Comparison of ENCODE assay signal across 9 cellular contexts in the genomic region with DNA sequence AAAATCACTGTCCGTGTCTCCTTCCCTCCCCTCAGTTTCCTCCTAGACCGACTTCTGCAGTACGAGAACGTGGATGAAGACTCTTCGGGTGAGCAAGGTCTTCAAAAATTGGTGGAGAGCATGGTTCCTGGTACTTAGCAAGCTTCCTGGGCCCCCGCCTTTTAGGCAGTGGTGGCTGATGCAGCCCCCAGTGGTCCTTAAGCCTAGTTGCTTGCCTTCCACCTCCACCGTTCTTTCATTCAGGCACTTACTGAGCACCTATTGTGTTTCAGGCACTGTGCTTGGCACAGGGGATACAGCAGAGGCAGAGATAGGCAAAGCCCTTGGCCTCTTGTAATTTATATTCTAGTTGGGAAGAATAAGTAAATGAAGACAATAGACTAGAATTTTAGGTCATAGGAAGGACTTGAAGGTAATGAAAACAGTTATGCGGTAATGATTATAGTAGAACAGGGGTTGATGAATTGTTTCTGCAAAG. TPM values are rescaled to one million over a fixed set of nuclear protein-coding genes. Genes with fewer than 3 reads are reported as not detected.
DNase-seq lines count a peak whose midpoint lies in the region; ATAC-seq and TF ChIP-seq lines count a peak whose summit lies in the region.
"Had no signal": no experiment of that assay in that cellular context is flagged by ENCODE, and none has a peak within 500 bp of the region (broad histone marks: within the 10 kb centered on the region; RNA-seq: fewer than 3 reads in every experiment).

No MANE protein-coding gene starts in this region.

- peak overlapping the region; percentile 88 for H3K4me2 ChIP-seq in skeletal muscle satellite cell (ENCODE audit: low read length)

- no peaks in the 10 kb centered on the region for H3K27me3 ChIP-seq in H7 (ENCODE audit: control insufficient read depth, insufficient read depth, low read length)
- no peaks in the 10 kb centered on the region for H3K27me3 ChIP-seq in foreskin keratinocyte
- H3K27me3 ChIP-seq in skeletal muscle satellite cell (ENCODE audit: control insufficient read depth, insufficient read depth, low read length): no peaks in the 10 kb centered on the region

- H3K4me1 ChIP-seq in foreskin keratinocyte (peaks cover 7% of the 10 kb centered on the region), skeletal muscle satellite cell (ENCODE audit: control insufficient read depth, insufficient read depth, low read length) (peaks cover 20% of the 10 kb centered on the region)

- H3K4me3 ChIP-seq in H7 (ENCODE audit: insufficient read depth, low read depth, low read length) (peak overlapping the region; percentile 81), skeletal muscle satellite cell (ENCODE audit: low read length) (peak overlapping the region; percentile 78)

- no peaks in the 10 kb centered on the region for H3K9me3 ChIP-seq in skeletal muscle satellite cell (replicated peaks; ENCODE audit: low read length)

- ATAC-seq in SK-N-SH treated with all-trans-retinoic acid at 6 μM for 48 hours (peak; percentile 7), foreskin keratinocyte (no peak)
- no peak for ATAC-seq in activated CD4-positive, CD25-positive, alpha-beta regulatory T cell treated with anti-CD3 and anti-CD28 coated beads, Interleukin-2, amount 50 U/mL, for 24 hours

- peak overlapping the region; percentile 84 for H3K9ac ChIP-seq in skeletal muscle satellite cell (ENCODE audit: low read depth, low read length)

- TF ChIP-seq CTCF in foreskin keratinocyte (conservative IDR thresholded peaks at IDR 0.05): no peak

- H3K36me3 ChIP-seq in H7 (replicated peaks; ENCODE audit: control insufficient read depth, insufficient read depth, low read length): peaks cover 3% of the 10 kb centered on the region
- peaks cover 37% of the 10 kb centered on the region for H3K36me3 ChIP-seq in skeletal muscle satellite cell (ENCODE audit: insufficient read depth, low read length)

- H3K27ac ChIP-seq in foreskin keratinocyte: peak overlapping the region; percentile 87

- DNase-seq in H7: no peak
- no peak for DNase-seq in foreskin keratinocyte
- no peak for DNase-seq in NCI-H510A (lab: John Stamatoyannopoulos, UW)
- no peak for DNase-seq in superior temporal gyrus (ENCODE audit: extremely low spot score)
- DNase-seq in NCI-H345 (lab: John Stamatoyannopoulos, UW): no peak

TF ChIP-seq in SK-N-SH treated with all-trans-retinoic acid at 6 μM for 48 hours, 23 proteins besides CTCF, POLR2A, EP300 and RAD21:
- TF ChIP-seq ZFP30 (CRISPR knock-in tag; IDR thresholded peaks at IDR 0.05): no peak
- TF ChIP-seq, protein P1, sequence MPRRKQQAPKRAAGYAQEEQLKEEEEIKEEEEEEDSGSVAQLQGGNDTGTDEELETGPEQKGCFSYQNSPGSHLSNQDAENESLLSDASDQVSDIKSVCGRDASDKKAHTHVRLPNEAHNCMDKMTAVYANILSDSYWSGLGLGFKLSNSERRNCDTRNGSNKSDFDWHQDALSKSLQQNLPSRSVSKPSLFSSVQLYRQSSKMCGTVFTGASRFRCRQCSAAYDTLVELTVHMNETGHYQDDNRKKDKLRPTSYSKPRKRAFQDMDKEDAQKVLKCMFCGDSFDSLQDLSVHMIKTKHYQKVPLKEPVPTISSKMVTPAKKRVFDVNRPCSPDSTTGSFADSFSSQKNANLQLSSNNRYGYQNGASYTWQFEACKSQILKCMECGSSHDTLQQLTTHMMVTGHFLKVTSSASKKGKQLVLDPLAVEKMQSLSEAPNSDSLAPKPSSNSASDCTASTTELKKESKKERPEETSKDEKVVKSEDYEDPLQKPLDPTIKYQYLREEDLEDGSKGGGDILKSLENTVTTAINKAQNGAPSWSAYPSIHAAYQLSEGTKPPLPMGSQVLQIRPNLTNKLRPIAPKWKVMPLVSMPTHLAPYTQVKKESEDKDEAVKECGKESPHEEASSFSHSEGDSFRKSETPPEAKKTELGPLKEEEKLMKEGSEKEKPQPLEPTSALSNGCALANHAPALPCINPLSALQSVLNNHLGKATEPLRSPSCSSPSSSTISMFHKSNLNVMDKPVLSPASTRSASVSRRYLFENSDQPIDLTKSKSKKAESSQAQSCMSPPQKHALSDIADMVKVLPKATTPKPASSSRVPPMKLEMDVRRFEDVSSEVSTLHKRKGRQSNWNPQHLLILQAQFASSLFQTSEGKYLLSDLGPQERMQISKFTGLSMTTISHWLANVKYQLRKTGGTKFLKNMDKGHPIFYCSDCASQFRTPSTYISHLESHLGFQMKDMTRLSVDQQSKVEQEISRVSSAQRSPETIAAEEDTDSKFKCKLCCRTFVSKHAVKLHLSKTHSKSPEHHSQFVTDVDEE (CRISPR knock-in tag; IDR thresholded peaks at IDR 0.05): no peak
- no peak for TF ChIP-seq ZFP3 (CRISPR knock-in tag; IDR thresholded peaks at IDR 0.05)
- no peak for TF ChIP-seq PPARA (CRISPR knock-in tag; IDR thresholded peaks at IDR 0.05; ENCODE audit: borderline replicate concordance)
- TF ChIP-seq TOX (CRISPR knock-in tag; IDR thresholded peaks at IDR 0.05; ENCODE audit: borderline replicate concordance): no peak
- no peak for TF ChIP-seq SNAI2 (CRISPR knock-in tag; IDR thresholded peaks at IDR 0.05)
- no peak for TF ChIP-seq ARNTL (CRISPR knock-in tag; IDR thresholded peaks at IDR 0.05; ENCODE audit: borderline replicate concordance, low read depth)
- TF ChIP-seq GLIS3 (CRISPR knock-in tag; IDR thresholded peaks at IDR 0.05): no peak
- no peak for TF ChIP-seq ZC3H10 (CRISPR knock-in tag; IDR thresholded peaks at IDR 0.05)
- TF ChIP-seq ZNF565 (CRISPR knock-in tag; conservative IDR thresholded peaks at IDR 0.05; ENCODE audit: low read depth): no peak
- TF ChIP-seq ESRRG (CRISPR knock-in tag; IDR thresholded peaks at IDR 0.05): no peak
- no peak for TF ChIP-seq RARB (CRISPR knock-in tag; IDR thresholded peaks at IDR 0.05)
- TF ChIP-seq TCF4 (CRISPR knock-in tag; IDR thresholded peaks at IDR 0.05; ENCODE audit: borderline replicate concordance): no peak
- no peak for TF ChIP-seq ZNF70 (CRISPR knock-in tag; IDR thresholded peaks at IDR 0.05)

RNA-seq across cellular contexts. Expression of a gene that starts 0.8 kb away (rescaled TPM):
- 58.7 and 91.9 TPM in 2 replicates for total RNA-seq in H7 (2014; rRNA removed; shearing (Covaris generic))
- total RNA-seq in foreskin keratinocyte: 71.4 and 72.3 TPM in 2 replicates
- polyA plus RNA-seq in foreskin keratinocyte: 88.2 and 90.5 TPM in 2 replicates
- 30.8 and 35.5 TPM in 2 replicates for total RNA-seq in skeletal muscle satellite cell (2012; rRNA removed)

RNA-seq across cellular contexts. Expression of a gene that starts 1.4 kb away (rescaled TPM):
- 19.0 and 20.5 TPM in 2 replicates for total RNA-seq in H7 (2014; rRNA removed; shearing (Covaris generic))
- total RNA-seq in foreskin keratinocyte: 11.9 and 13.3 TPM in 2 replicates
- 17.9 and 18.0 TPM in 2 replicates for polyA plus RNA-seq in foreskin keratinocyte
- 6.1 and 7.0 TPM in 2 replicates for total RNA-seq in skeletal muscle satellite cell (2012; rRNA removed)

RNA-seq across cellular contexts. Expression of a gene that starts 14.0 kb away (rescaled TPM):
- 4.1 and 5.3 TPM in 2 replicates for total RNA-seq in H7 (2014; rRNA removed; shearing (Covaris generic))
- total RNA-seq in foreskin keratinocyte: 0.27 and 0.56 TPM in 2 replicates
- polyA plus RNA-seq in foreskin keratinocyte: 0.32 and 0.66 TPM in 2 replicates
- total RNA-seq in skeletal muscle satellite cell (2012; rRNA removed): not detected in 2 replicates

RNA-seq across cellular contexts. Expression of a gene that starts 23.1 kb away (rescaled TPM):
- 39.9 and 41.3 TPM in 2 replicates for total RNA-seq in H7 (2014; rRNA removed; shearing (Covaris generic))
- total RNA-seq in foreskin keratinocyte: 26.5 and 27.5 TPM in 2 replicates
- 13.8 and 14.3 TPM in 2 replicates for polyA plus RNA-seq in foreskin keratinocyte
- total RNA-seq in skeletal muscle satellite cell (2012; rRNA removed): 46.4 and 48.5 TPM in 2 replicates

RNA-seq across cellular contexts. Expression of a gene that starts 26.2 kb away (rescaled TPM):
- total RNA-seq in H7 (2014; rRNA removed; shearing (Covaris generic)): not detected in 2 replicates
- not detected in 2 replicates for total RNA-seq in foreskin keratinocyte
- polyA plus RNA-seq in foreskin keratinocyte: not detected in 2 replicates
- not detected in 2 replicates for total RNA-seq in skeletal muscle satellite cell (2012; rRNA removed)
- total RNA-seq: glomerular endothelial cell had no signal
